In the genomic region with DNA sequence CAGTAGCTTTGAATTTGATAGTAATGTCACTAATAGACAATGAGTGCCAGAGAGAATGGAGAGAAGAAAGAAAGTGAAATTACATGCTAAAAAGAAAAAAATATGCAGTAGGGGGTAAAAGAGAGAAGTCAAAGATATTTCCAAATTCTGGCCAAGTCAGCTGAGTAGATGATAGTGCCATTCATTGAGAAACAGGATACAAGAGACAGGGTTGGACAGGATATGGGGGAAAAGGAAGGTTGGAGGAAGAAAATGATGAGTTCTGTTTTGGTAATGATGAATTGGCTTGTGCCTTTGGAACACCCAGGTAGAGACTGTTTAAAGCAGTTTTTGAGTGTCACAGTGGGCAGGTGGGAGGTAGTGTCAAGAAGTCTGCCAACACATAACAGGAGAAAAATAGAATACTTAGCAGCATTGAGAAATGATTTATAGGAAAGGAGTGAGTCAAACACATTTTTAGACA, we compare ENCODE assay signal across 14 cellular contexts.
DNase-seq lines count a peak whose midpoint lies in the region; ATAC-seq, FAIRE-seq and TF ChIP-seq lines count a peak whose summit lies in the region.
"Had no signal": no experiment of that assay in that cellular context is flagged by ENCODE, and none has a peak within 500 bp of the region (broad histone marks: within the 10 kb centered on the region; RNA-seq: fewer than 3 reads in every experiment).

No MANE protein-coding gene starts in this region.

- no peaks in the 10 kb centered on the region for H4K20me1 ChIP-seq in astrocyte (ENCODE audit: insufficient read depth, low read length)

- H3K4me2 ChIP-seq in astrocyte (ENCODE audit: low read length) = peak overlapping the region; percentile 69
- H3K4me2 ChIP-seq: neural progenitor cell had no signal

- no peaks in the 10 kb centered on the region for H3K27me3 Mint-ChIP-seq in astrocyte (ENCODE audit: low read depth, unreplicated experiment)

- H3K27ac ChIP-seq in AG04450 (ENCODE audit: low read depth, low read length) (peak overlapping the region; percentile 68), astrocyte (ENCODE audit: low read depth, low read length) (peak overlapping the region; percentile 97), neutrophil (peak overlapping the region; percentile 84), kidney (ENCODE audit: low read depth in 2 of 2, low read length in 2 of 2) (no peak overlapping the region)
- H3K27ac ChIP-seq: neural progenitor cell had no signal

- H3K27me3 ChIP-seq in AG04450 (ENCODE audit: control insufficient read depth, insufficient read depth, low read length) (no peaks in the 10 kb centered on the region), astrocyte (ENCODE audit: insufficient read depth, low read length) (no peaks in the 10 kb centered on the region), neutrophil (no peaks in the 10 kb centered on the region)
- H3K27me3 ChIP-seq: neural progenitor cell had no signal

- H3K9me3 ChIP-seq in AG04450 (ENCODE audit: control insufficient read depth, insufficient read depth, low read length) = no peaks in the 10 kb centered on the region; the same call in 1 of the 2 replicates
- H3K9me3 ChIP-seq in astrocyte (ENCODE audit: insufficient read depth, low read depth, low read length) = no peaks in the 10 kb centered on the region
- H3K9me3 ChIP-seq in neutrophil = no peaks in the 10 kb centered on the region
- H3K9me3 ChIP-seq in kidney (ENCODE audit: control insufficient read depth in 1 of 2, low read length in 2 of 2) = no peaks in the 10 kb centered on the region

- TF ChIP-seq POLR2A in NB4 (IDR thresholded peaks at IDR 0.05; ENCODE audit: extremely low read depth, insufficient read length) = no peak

- no peak for TF ChIP-seq CTCF in AG04450 (IDR thresholded peaks at IDR 0.05; ENCODE audit: low read depth, low read length)
- TF ChIP-seq CTCF in NB4 (IDR thresholded peaks at IDR 0.05; ENCODE audit: low read depth, low read length) = no peak
- no peak for TF ChIP-seq CTCF in astrocyte (IDR thresholded peaks at IDR 0.05; ENCODE audit: insufficient read depth, low read depth, low read length)
- no peak for TF ChIP-seq CTCF in neutrophil (IDR thresholded peaks at IDR 0.05)
- TF ChIP-seq CTCF in kidney (IDR thresholded peaks at IDR 0.05; ENCODE audit: borderline replicate concordance, extremely low read depth, insufficient read depth) = no peak

- DNase-seq in AG04450 (ENCODE audit: low read depth, low spot score) = no peak
- DNase-seq in NB4 (ENCODE audit: low read depth) = peak; percentile 51
- no peak for DNase-seq in astrocyte (ENCODE audit: low read depth)
- no peak for DNase-seq in anterior cingulate cortex (lab: John Stamatoyannopoulos, UW)
- DNase-seq in kidney = no peak
- DNase-seq: activated CD4-positive, alpha-beta T cell treated with anti-CD3 and anti-CD28 coated beads for 1 hour; activated naive CD8-positive, alpha-beta T cell treated with anti-CD3 and anti-CD28 coated beads, Interleukin-2, amount 10 ng/mL, durations not matched to agents 7 days and 5 days; cortex of kidney; NCI-H187 treated with DMSO at 0.1 percent for 48 hours had no signal

- intact Hi-C loops in kidney (cut with DNase I) = no loop called here

- H3K9me3 Mint-ChIP-seq in astrocyte (ENCODE audit: unreplicated experiment) = peaks cover 7% of the 10 kb centered on the region
- H3K9me3 Mint-ChIP-seq: neural progenitor cell had no signal

- no peaks in the 10 kb centered on the region for H3K36me3 Mint-ChIP-seq in astrocyte (ENCODE audit: low read depth, unreplicated experiment)
- H3K36me3 Mint-ChIP-seq: activated naive CD8-positive, alpha-beta T cell treated with anti-CD3 and anti-CD28 coated beads, Interleukin-2, amount 10 ng/mL, durations not matched to agents 7 days and 5 days; neural progenitor cell had no signal

- peaks cover 16% of the 10 kb centered on the region for H3K4me1 Mint-ChIP-seq in astrocyte (ENCODE audit: low read depth, unreplicated experiment)
- H3K4me1 Mint-ChIP-seq: neural progenitor cell had no signal

- H3K9ac ChIP-seq in astrocyte (ENCODE audit: low read length) = peak overlapping the region; percentile 51
- no peak overlapping the region for H3K9ac ChIP-seq in kidney (ENCODE audit: low read length in 2 of 2)
- H3K9ac ChIP-seq: neural progenitor cell had no signal

- H2AFZ ChIP-seq in astrocyte (ENCODE audit: low read depth, low read length) = no peak overlapping the region
- H2AFZ ChIP-seq: neural progenitor cell had no signal

- FAIRE-seq in astrocyte (lab: Jason Lieb, UNC) (no peak), kidney (lab: Jason Lieb, UNC) (no peak)

- POLR2A ChIA-PET in AG04450 (lab: Yijun Ruan, JAX) = no interaction called here

- no peaks in the 10 kb centered on the region for H3K79me2 ChIP-seq in astrocyte (ENCODE audit: insufficient read depth, low read length)

- H3K4me3 Mint-ChIP-seq in astrocyte (ENCODE audit: unreplicated experiment) = no peak overlapping the region
- H3K4me3 Mint-ChIP-seq: activated naive CD8-positive, alpha-beta T cell treated with anti-CD3 and anti-CD28 coated beads, Interleukin-2, amount 10 ng/mL, durations not matched to agents 7 days and 5 days; neural progenitor cell had no signal

- no peak overlapping the region for H3K27ac Mint-ChIP-seq in astrocyte (ENCODE audit: unreplicated experiment)
- H3K27ac Mint-ChIP-seq: activated naive CD8-positive, alpha-beta T cell treated with anti-CD3 and anti-CD28 coated beads, Interleukin-2, amount 10 ng/mL, durations not matched to agents 7 days and 5 days; neural progenitor cell had no signal

- CTCF ChIA-PET in AG04450 (lab: Charles Lee) = interaction anchor here (0.8 kb wide), 1 partner anchor 71 kb away, joined by 8 read pairs; no protein-coding TSS in a partner anchor

- H3K4me3 ChIP-seq in AG04450 (ENCODE audit: low read depth, low read length) (no peak overlapping the region), NB4 (ENCODE audit: low read depth, low read length) (no peak overlapping the region), astrocyte (ENCODE audit: insufficient read depth, low read depth, low read length) (no peak overlapping the region), neutrophil (ENCODE audit: low read depth in 1 of 2, low read length in 1 of 2) (peak overlapping the region in 1 of 2 experiments; percentile 15), kidney (ENCODE audit: low read length in 2 of 2) (no peak overlapping the region)
- H3K4me3 ChIP-seq: lung, neural progenitor cell had no signal

- ATAC-seq in HG03108 (IDR thresholded peaks at IDR 0.05; ENCODE audit: unreplicated experiment) (no peak), HG02884 (IDR thresholded peaks at IDR 0.05; ENCODE audit: unreplicated experiment) (no peak)

- H3K4me1 ChIP-seq in astrocyte (ENCODE audit: insufficient read depth, low read length) (peaks cover 36% of the 10 kb centered on the region), neutrophil (ENCODE audit: control insufficient read depth in 1 of 2, insufficient read depth in 1 of 2, low read depth in 1 of 2, low read length in 1 of 2) (peaks cover 52 to 55% of the 10 kb centered on the region in 2 experiments), kidney (ENCODE audit: control insufficient read depth in 1 of 2, insufficient read depth in 1 of 2, low read depth in 1 of 2, low read length in 2 of 2) (no peaks in the 10 kb centered on the region)
- H3K4me1 ChIP-seq: neural progenitor cell had no signal

- H3K36me3 ChIP-seq in astrocyte (ENCODE audit: insufficient read depth, low read length) (no peaks in the 10 kb centered on the region), neutrophil (no peaks in the 10 kb centered on the region), kidney (ENCODE audit: control insufficient read depth in 1 of 2, insufficient read depth in 2 of 2, low read length in 2 of 2) (no peaks in the 10 kb centered on the region)
- H3K36me3 ChIP-seq: neural progenitor cell had no signal

Comparison
In these comparisons a context has a peak if more than half of its experiments do, and no peak if none do; other contexts are left out.
1. H3K27ac ChIP-seq: peak in AG04450 (single experiment), astrocyte (single experiment) and neutrophil (single experiment); none in kidney (0 of 2).